6 cellular contexts compared by ENCODE assay signal in the genomic region with DNA sequence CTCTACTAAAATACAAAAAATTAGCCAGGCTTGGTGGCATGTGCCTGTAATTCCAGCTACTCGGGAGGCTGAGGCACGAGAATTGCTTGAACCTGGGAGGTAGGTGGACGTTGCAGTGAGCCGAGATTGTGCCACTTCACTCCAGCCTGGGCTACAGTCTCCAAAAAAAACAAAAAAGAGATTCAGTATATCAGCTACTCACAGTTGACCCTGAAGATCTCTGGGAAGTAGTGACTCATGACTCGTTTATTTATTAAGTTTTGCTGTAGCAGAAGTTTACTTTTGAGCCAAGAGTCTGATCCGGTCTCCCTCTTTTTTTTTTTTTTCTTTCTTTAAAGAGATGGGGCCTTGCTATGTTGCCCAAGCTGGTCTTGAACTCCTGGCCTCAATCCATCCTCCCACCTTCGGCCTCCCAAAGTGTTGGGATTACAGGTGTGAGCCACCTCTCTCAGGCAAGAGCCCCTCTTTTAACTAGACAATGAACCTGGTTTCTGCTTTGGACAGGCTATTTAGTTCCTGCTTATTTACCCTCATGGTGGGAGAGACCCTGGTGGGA. TPM values are rescaled to one million over a fixed set of nuclear protein-coding genes. Genes with fewer than 3 reads are reported as not detected.
DNase-seq lines count a peak whose midpoint lies in the region; ATAC-seq and TF ChIP-seq lines count a peak whose summit lies in the region.

No MANE protein-coding gene starts in this region.

- intact Hi-C loops in natural killer cell (cut with micrococcal nuclease), result no loop called here

- H3K27ac Mint-ChIP-seq in natural killer cell, result peak overlapping the region; percentile 69 to 76

- in situ Hi-C loops in astrocyte of the cerebellum (cut with HindIII; ENCODE audit: low sequenced_read_pairs), result no loop called here

- H3K4me3 Mint-ChIP-seq in natural killer cell, result no peak overlapping the region

- H3K36me3 Mint-ChIP-seq in natural killer cell, result no peaks in the 10 kb centered on the region

- H3K27me3 Mint-ChIP-seq in natural killer cell (ENCODE audit: low read depth in 2 of 2), result no peaks in the 10 kb centered on the region

- TF ChIP-seq CTCF in astrocyte of the cerebellum (IDR thresholded peaks at IDR 0.05; ENCODE audit: low read depth, low read length, missing control alignments) (no peak), natural killer cell (IDR thresholded peaks at IDR 0.05) (no peak)

- DNase-seq in H4 (ENCODE audit: low spot score) (peak; percentile 80), astrocyte of the cerebellum (ENCODE audit: low read depth) (peak; percentile 45), natural killer cell (no peak), NCI-H526 treated with DMSO at 0.1 percent for 48 hours (lab: John Stamatoyannopoulos, UW) (no peak)

- peak overlapping the region; percentile 18 for H3K4me3 ChIP-seq in astrocyte of the cerebellum (ENCODE audit: low read depth, low read length)

- peaks cover 38 to 53% of the 10 kb centered on the region in 2 donors for H3K4me1 Mint-ChIP-seq in natural killer cell

- H3K9me3 Mint-ChIP-seq in natural killer cell, result no peaks in the 10 kb centered on the region

- ATAC-seq in natural killer cell, result no peak
- ATAC-seq in HG03342 (IDR thresholded peaks at IDR 0.05; ENCODE audit: unreplicated experiment), result no peak
- no peak for ATAC-seq in activated CD4-positive, CD25-positive, alpha-beta regulatory T cell treated with anti-CD3 and anti-CD28 coated beads, Interleukin-2, amount 50 U/mL, for 24 hours

RNA-seq across cellular contexts. Expression of gene MVP, which starts 4.4 kb away (rescaled TPM):
- 83.0 and 87.2 TPM in 2 replicates for total RNA-seq in H4 (2014; rRNA removed; shearing (Covaris generic))
- total RNA-seq in natural killer cell, result 100 to 1,000 TPM; 154 to 168 (median 163) TPM

RNA-seq across cellular contexts. Expression of gene PAGR1, which starts 8.7 kb away (rescaled TPM):
- 43.4 and 46.3 TPM in 2 replicates for total RNA-seq in H4 (2014; rRNA removed; shearing (Covaris generic))
- total RNA-seq in natural killer cell, result 10 to 100 TPM in 2 of 3 donors, 1 to 10 TPM in 1; 8.9 to 16.2 (median 13.4) TPM

RNA-seq across cellular contexts. Expression of gene PRRT2, which starts 12.7 kb away (rescaled TPM):
- 0.14 and 1.0 TPM in 2 replicates for total RNA-seq in H4 (2014; rRNA removed; shearing (Covaris generic))
- 1 to 10 TPM in 1 of 3 donors, under 1 TPM in 2; 0.70 to 1.4 (median 0.91) TPM for total RNA-seq in natural killer cell

RNA-seq across cellular contexts. Expression of gene MAZ, which starts 18.3 kb away (rescaled TPM):
- 84.6 and 135 TPM in 2 replicates for total RNA-seq in H4 (2014; rRNA removed; shearing (Covaris generic))
- total RNA-seq in natural killer cell, result 100 to 1,000 TPM; 234 to 265 (median 252) TPM

RNA-seq across cellular contexts. Expression of gene KIF22, which starts 34.1 kb away (rescaled TPM):
- 60.9 and 72.7 TPM in 2 replicates for total RNA-seq in H4 (2014; rRNA removed; shearing (Covaris generic))
- 10 to 100 TPM; 73.4 to 96.0 (median 86.5) TPM for total RNA-seq in natural killer cell

Comparison
In these comparisons a context has a peak if more than half of its experiments do, and no peak if none do; other contexts are left out.
1. DNase-seq: peak in H4 (single experiment) and astrocyte of the cerebellum (single experiment); none in natural killer cell (single experiment) and NCI-H526 treated with DMSO at 0.1 percent for 48 hours (single experiment).